8 cellular contexts compared by ENCODE assay signal in genomic region chr4:74874785-74875367, GRCh38. TPM values are rescaled to one million over a fixed set of nuclear protein-coding genes. Genes with fewer than 3 reads are reported as not detected.
DNase-seq lines count a peak whose midpoint lies in the region; ATAC-seq and TF ChIP-seq lines count a peak whose summit lies in the region.

No MANE protein-coding gene starts in this region.

- no peak for TF ChIP-seq EP300 in sigmoid colon (IDR thresholded peaks at IDR 0.05)

- DNase-seq in EH (ENCODE audit: low read depth): peak; percentile 73
- DNase-seq in NCI-H526 treated with DMSO at 0.1 percent for 48 hours (lab: John Stamatoyannopoulos, UW): peak; percentile 29
- peak; percentile 72 for DNase-seq in astrocyte of the cerebellum (ENCODE audit: low read depth)
- DNase-seq in hippocampal formation (lab: John Stamatoyannopoulos, UW): peak; percentile 14 to 93
- DNase-seq in sigmoid colon: no peak
- DNase-seq in activated gamma-delta T cell treated with Interleukin-2 at 50 U/mL for 16 hours: no peak

- no peaks in the 10 kb centered on the region for H3K9me3 ChIP-seq in sigmoid colon

- H3K4me3 ChIP-seq in astrocyte of the cerebellum (ENCODE audit: low read depth, low read length) (no peak overlapping the region), sigmoid colon (no peak overlapping the region)

- peaks cover 0 to 20% (median 16%) of the 10 kb centered on the region in 4 donors for H3K4me1 ChIP-seq in sigmoid colon

- H3K36me3 ChIP-seq in sigmoid colon: no peaks in the 10 kb centered on the region

- 3 to 15% methylated on average over 1 of the region's 1 CpG for WGBS in sigmoid colon, 2 donors

- ATAC-seq in GM19372 (IDR thresholded peaks at IDR 0.05; ENCODE audit: low read depth, unreplicated experiment) (peak; percentile 69), HG03354 (IDR thresholded peaks at IDR 0.05; ENCODE audit: poor library complexity, severe bottlenecking, unreplicated experiment) (peak; percentile 57)

- intact Hi-C loops in sigmoid colon (cut with DNase I): loop anchor here (5.0 to 10.0 kb wide), 2 partner anchors 57 to 610 kb away; partner anchors contain the start of gene PARM1

- no peak overlapping the region for H3K27ac ChIP-seq in sigmoid colon

- no peaks in the 10 kb centered on the region for H3K27me3 ChIP-seq in sigmoid colon

- TF ChIP-seq CTCF in astrocyte of the cerebellum (IDR thresholded peaks at IDR 0.05; ENCODE audit: low read depth, low read length, missing control alignments): peak; percentile 99
- TF ChIP-seq CTCF in sigmoid colon (IDR thresholded peaks at IDR 0.05): peak; percentile 41 to 88 (median 64)

- TF ChIP-seq POLR2A in sigmoid colon (IDR thresholded peaks at IDR 0.05): no peak

- in situ Hi-C loops in astrocyte of the cerebellum (cut with HindIII; ENCODE audit: low sequenced_read_pairs): no loop called here

RNA-seq across cellular contexts. Expression of gene PARM1, which starts 58.0 kb away (rescaled TPM):
- 10 to 100 TPM; 21.9 to 60.9 (median 50.8) TPM for total RNA-seq in sigmoid colon
- polyA plus RNA-seq in sigmoid colon: 100 to 1,000 TPM in 1 of 3 donors, 10 to 100 TPM in 2; 22.2 to 107 (median 25.8) TPM

Comparison
In these comparisons a context has a peak if more than half of its experiments do, and no peak if none do; other contexts are left out.
1. DNase-seq: peak in EH (single experiment), NCI-H526 treated with DMSO at 0.1 percent for 48 hours (single experiment), astrocyte of the cerebellum (single experiment) and hippocampal formation (2 of 2); none in sigmoid colon (single experiment) and activated gamma-delta T cell treated with Interleukin-2 at 50 U/mL for 16 hours (single experiment).